ENCODE assay signal across 20 cellular contexts in genomic region chr10:63323930-63324854, GRCh38.
"Had no signal": no experiment of that assay in that cellular context is flagged by ENCODE, and none has a peak within 500 bp of the region (broad histone marks: within the 10 kb centered on the region; RNA-seq: fewer than 3 reads in every experiment).

No MANE protein-coding gene starts in this region.

- H3K4me3 ChIP-seq: dorsolateral prefrontal cortex, esophagus muscularis mucosa, gastroesophageal sphincter, mucosa of descending colon, right atrium auricular region, stomach, thyroid gland had no signal

- H3K9me3 ChIP-seq: esophagus muscularis mucosa, gastroesophageal sphincter, mucosa of descending colon, right atrium auricular region, stomach, thyroid gland had no signal

- H3K4me1 ChIP-seq: gastroesophageal sphincter had no signal

- H3K27ac ChIP-seq: esophagus muscularis mucosa, gastroesophageal sphincter, right atrium auricular region, stomach, thyroid gland had no signal

- H3K9me3 Mint-ChIP-seq: naive thymus-derived CD8-positive, alpha-beta T cell; neural crest cell; type B pancreatic cell had no signal

- H3K4me3 Mint-ChIP-seq: naive thymus-derived CD8-positive, alpha-beta T cell; neural crest cell; type B pancreatic cell had no signal

- H3K36me3 ChIP-seq: esophagus muscularis mucosa, gastroesophageal sphincter, right atrium auricular region, stomach, thyroid gland had no signal

- DNase-seq: cortex of kidney; dorsolateral prefrontal cortex; effector CD8-positive, alpha-beta T cell; glutamatergic neuron; islet precursor cell; mucosa of descending colon; naive thymus-derived CD8-positive, alpha-beta T cell; posterior cingulate gyrus; small intestine; stimulated activated CD4-positive, alpha-beta T cell treated with anti-CD3 and anti-CD28 coated beads, Interleukin-12 subunit alpha, Interleukin-12 subunit beta, amount 100 ng/mL, for 4 hours; stimulated activated naive CD4-positive, alpha-beta T cell; stomach; substantia nigra; thyroid gland had no signal

- H3K27ac Mint-ChIP-seq: type B pancreatic cell had no signal

- H3K27me3 Mint-ChIP-seq: naive thymus-derived CD8-positive, alpha-beta T cell; type B pancreatic cell had no signal

- H3K27me3 ChIP-seq: dorsolateral prefrontal cortex, esophagus muscularis mucosa, gastroesophageal sphincter, right atrium auricular region, stomach, thyroid gland had no signal

- ATAC-seq: gastroesophageal sphincter; left lobe of liver; mucosa of descending colon; naive thymus-derived CD8-positive, alpha-beta T cell had no signal
